1 cellular context compared by ENCODE assay signal in the genomic region with DNA sequence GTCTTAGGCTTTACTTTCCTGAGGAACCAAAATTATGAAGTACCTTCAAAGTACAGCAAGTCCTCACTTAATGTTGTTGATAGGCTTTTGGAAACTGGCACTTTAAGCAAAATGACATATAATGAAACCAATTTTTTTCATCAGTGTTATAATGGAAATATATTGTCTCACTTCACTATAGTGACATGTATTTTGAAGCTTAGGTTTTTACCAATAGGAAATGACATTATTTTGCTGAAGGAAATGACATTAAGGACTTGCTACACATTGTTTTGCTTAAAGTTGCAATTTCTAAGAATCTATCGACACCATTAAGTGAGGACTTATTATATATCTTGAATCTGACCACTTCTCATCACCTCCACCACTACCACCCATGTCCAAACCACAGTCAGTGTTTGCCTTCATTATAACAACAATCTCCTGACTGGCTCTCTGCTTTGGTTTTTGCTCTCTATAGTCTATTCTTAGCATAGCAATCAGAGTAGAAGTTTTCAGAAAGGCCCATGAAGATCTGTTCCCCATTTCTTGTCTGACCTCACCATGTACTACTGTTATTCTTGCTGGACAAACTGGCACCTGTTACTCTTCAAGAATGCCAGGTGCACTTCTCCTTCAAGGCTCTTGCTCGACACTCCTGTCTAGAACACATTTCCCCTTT.
TF ChIP-seq lines count a peak whose summit lies in the region.

No MANE protein-coding gene starts in this region.

TF ChIP-seq in GM12878, 131 proteins besides CTCF, POLR2A, EP300 and RAD21 (continued from another document):
- no peak for TF ChIP-seq CUX1 (IDR thresholded peaks at IDR 0.05; ENCODE audit: insufficient replicate concordance, low read depth, low read length)
- TF ChIP-seq ASH2L (IDR thresholded peaks at IDR 0.05; ENCODE audit: borderline replicate concordance, low read depth), result no peak
- no peak for TF ChIP-seq CREM (IDR thresholded peaks at IDR 0.05; ENCODE audit: low read depth)
- no peak for TF ChIP-seq ZNF217 (IDR thresholded peaks at IDR 0.05)
- TF ChIP-seq, protein P1, sequence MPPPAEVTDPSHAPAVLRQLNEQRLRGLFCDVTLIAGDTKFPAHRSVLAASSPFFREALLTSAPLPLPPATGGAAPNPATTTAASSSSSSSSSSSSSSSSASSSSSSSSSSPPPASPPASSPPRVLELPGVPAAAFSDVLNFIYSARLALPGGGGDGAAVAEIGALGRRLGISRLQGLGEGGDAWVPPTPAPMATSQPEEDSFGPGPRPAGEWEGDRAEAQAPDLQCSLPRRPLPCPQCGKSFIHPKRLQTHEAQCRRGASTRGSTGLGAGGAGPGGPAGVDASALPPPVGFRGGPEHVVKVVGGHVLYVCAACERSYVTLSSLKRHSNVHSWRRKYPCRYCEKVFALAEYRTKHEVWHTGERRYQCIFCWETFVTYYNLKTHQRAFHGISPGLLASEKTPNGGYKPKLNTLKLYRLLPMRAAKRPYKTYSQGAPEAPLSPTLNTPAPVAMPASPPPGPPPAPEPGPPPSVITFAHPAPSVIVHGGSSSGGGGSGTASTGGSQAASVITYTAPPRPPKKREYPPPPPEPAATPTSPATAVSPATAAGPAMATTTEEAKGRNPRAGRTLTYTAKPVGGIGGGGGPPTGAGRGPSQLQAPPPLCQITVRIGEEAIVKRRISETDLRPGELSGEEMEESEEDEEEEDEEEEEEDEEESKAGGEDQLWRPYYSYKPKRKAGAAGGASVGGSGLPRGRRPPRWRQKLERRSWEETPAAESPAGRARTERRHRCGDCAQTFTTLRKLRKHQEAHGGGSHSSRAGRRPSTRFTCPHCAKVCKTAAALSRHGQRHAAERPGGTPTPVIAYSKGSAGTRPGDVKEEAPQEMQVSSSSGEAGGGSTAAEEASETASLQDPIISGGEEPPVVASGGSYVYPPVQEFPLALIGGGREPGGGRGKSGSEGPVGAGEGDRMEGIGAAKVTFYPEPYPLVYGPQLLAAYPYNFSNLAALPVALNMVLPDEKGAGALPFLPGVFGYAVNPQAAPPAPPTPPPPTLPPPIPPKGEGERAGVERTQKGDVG (CRISPR knock-in tag; IDR thresholded peaks at IDR 0.05), result no peak
- TF ChIP-seq ATF7 (IDR thresholded peaks at IDR 0.05; ENCODE audit: low read depth), result no peak
- no peak for TF ChIP-seq POU2F2 (IDR thresholded peaks at IDR 0.05; ENCODE audit: borderline replicate concordance, low read depth, low read length)
- TF ChIP-seq EZH2 (IDR thresholded peaks at IDR 0.05; ENCODE audit: borderline replicate concordance, control insufficient read depth, low read depth, low read length), result no peak
- TF ChIP-seq RFX5 (IDR thresholded peaks at IDR 0.05; ENCODE audit: low read depth, low read length), result no peak
- TF ChIP-seq PRDM15 (CRISPR knock-in tag; IDR thresholded peaks at IDR 0.05), result no peak
- no peak for TF ChIP-seq CHD1 (IDR thresholded peaks at IDR 0.05; ENCODE audit: low read depth, low read length)
- no peak for TF ChIP-seq MTA3 (IDR thresholded peaks at IDR 0.05; ENCODE audit: borderline replicate concordance, low read length)
- no peak for TF ChIP-seq NFIC (IDR thresholded peaks at IDR 0.05; ENCODE audit: low read depth, low read length)
- TF ChIP-seq FOS (IDR thresholded peaks at IDR 0.05; ENCODE audit: borderline replicate concordance, extremely low read depth, insufficient read length), result no peak
- no peak for TF ChIP-seq SMAD5 (IDR thresholded peaks at IDR 0.05; ENCODE audit: low read depth)
- no peak for TF ChIP-seq CBFB (IDR thresholded peaks at IDR 0.05; ENCODE audit: low read depth)
- TF ChIP-seq POLR2AphosphoS2 (IDR thresholded peaks at IDR 0.05; ENCODE audit: low read depth, low read length), result no peak
- TF ChIP-seq SUZ12 (IDR thresholded peaks at IDR 0.05; ENCODE audit: unreplicated experiment), result no peak
- no peak for TF ChIP-seq SMC3 (IDR thresholded peaks at IDR 0.05; ENCODE audit: borderline replicate concordance, low read length)
